14 cellular contexts compared by ENCODE assay signal in the genomic region with DNA sequence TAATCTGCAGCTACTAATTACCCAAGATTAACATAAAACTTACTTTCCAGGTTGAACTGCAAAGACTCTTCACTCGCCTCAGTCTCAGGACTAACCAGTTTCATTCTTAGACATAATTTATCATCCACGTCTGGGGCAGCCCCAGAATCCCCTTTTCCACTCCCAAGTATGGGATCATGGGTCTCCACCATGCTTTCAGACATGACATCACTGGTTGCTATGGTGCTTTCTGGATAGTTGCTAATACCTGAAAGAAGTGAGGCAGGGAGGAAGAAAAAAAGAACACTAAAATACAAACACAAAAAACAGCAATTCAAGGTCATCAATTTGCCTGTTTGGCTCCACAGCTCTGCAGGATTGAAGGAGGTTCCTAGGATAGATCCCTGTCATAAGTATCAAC. TPM values are rescaled to one million over a fixed set of nuclear protein-coding genes. Genes with fewer than 3 reads are reported as not detected.
DNase-seq lines count a peak whose midpoint lies in the region; ATAC-seq, FAIRE-seq and TF ChIP-seq lines count a peak whose summit lies in the region.
"Had no signal": no experiment of that assay in that cellular context is flagged by ENCODE, and none has a peak within 500 bp of the region (broad histone marks: within the 10 kb centered on the region; RNA-seq: fewer than 3 reads in every experiment).

No MANE protein-coding gene starts in this region.

- intact Hi-C loops in activated CD4-positive, alpha-beta T cell treated with anti-CD3 and anti-CD28 coated beads for 36 hours (cut with DNase I, micrococcal nuclease): no loop called here
- intact Hi-C loops in lower leg skin (cut with DNase I; ENCODE audit: low total_unique reads): no loop called here

- no peak for FAIRE-seq in A549 (lab: Jason Lieb, UNC)
- FAIRE-seq: GM12891 had no signal

- H3K9me3 ChIP-seq in A549: no peaks in the 10 kb centered on the region

- no peak overlapping the region for H3K27ac Mint-ChIP-seq in activated CD4-positive, alpha-beta T cell treated with anti-CD3 and anti-CD28 coated beads for 36 hours
- H3K27ac Mint-ChIP-seq in WTC11: 0 out of 2 replicates have a peak overlapping the region, but pooled peaks have one; percentile 9
- H3K27ac Mint-ChIP-seq in memory B cell: peak overlapping the region; percentile 51
- H3K27ac Mint-ChIP-seq: B cell; CD4-positive, alpha-beta T cell had no signal

- TF ChIP-seq RAD21 in A549 (conservative IDR thresholded peaks at IDR 0.05 in 1 of 2, IDR thresholded peaks at IDR 0.05 in 1 of 2): no peak

- TF ChIP-seq POLR2A in A549 (IDR thresholded peaks at IDR 0.05; ENCODE audit: low read length) (no peak), lower leg skin (IDR thresholded peaks at IDR 0.05) (no peak)

- CTCF ChIA-PET in activated CD4-positive, alpha-beta T cell treated with anti-CD3 and anti-CD28 coated beads for 36 hours (lab: Charles Lee): no interaction called here
- CTCF ChIA-PET in A549 (lab: Yijun Ruan, JAX) (interaction anchor here (1.1 kb wide), 1 partner anchor 9 kb away, joined by 4 read pairs; no protein-coding TSS in a partner anchor), WTC11 (lab: Charles Lee) (no interaction called here)

- H3K9me3 Mint-ChIP-seq in activated CD4-positive, alpha-beta T cell treated with anti-CD3 and anti-CD28 coated beads for 36 hours (ENCODE audit: low read depth): no peaks in the 10 kb centered on the region
- no peaks in the 10 kb centered on the region for H3K9me3 Mint-ChIP-seq in WTC11
- no peaks in the 10 kb centered on the region for H3K9me3 Mint-ChIP-seq in memory B cell
- H3K9me3 Mint-ChIP-seq: CD4-positive, alpha-beta T cell had no signal

- H3K27ac ChIP-seq in A549: no peak overlapping the region
- H3K27ac ChIP-seq: GM23248 had no signal

- peaks cover 10% of the 10 kb centered on the region for H3K36me3 Mint-ChIP-seq in activated CD4-positive, alpha-beta T cell treated with anti-CD3 and anti-CD28 coated beads for 36 hours (ENCODE audit: low read depth)
- H3K36me3 Mint-ChIP-seq in WTC11 (peaks cover 37% of the 10 kb centered on the region), memory B cell (peaks cover 20% of the 10 kb centered on the region)

- no peaks in the 10 kb centered on the region for H3K27me3 Mint-ChIP-seq in activated CD4-positive, alpha-beta T cell treated with anti-CD3 and anti-CD28 coated beads for 36 hours
- no peaks in the 10 kb centered on the region for H3K27me3 Mint-ChIP-seq in WTC11 (ENCODE audit: low read depth)
- H3K27me3 Mint-ChIP-seq in memory B cell: no peaks in the 10 kb centered on the region
- H3K27me3 Mint-ChIP-seq: B cell; CD4-positive, alpha-beta T cell had no signal

- 83% methylated on average over 2 of the region's 2 CpGs for WGBS in A549 (ENCODE audit: missing lambda C conversion rate)
- WGBS in lower leg skin, 2 donors: 79 to 91% methylated on average over 2 of the region's 2 CpGs

- POLR2A ChIA-PET in activated CD4-positive, alpha-beta T cell treated with anti-CD3 and anti-CD28 coated beads for 36 hours (lab: Charles Lee): no interaction called here
- POLR2A ChIA-PET in A549 (lab: Yijun Ruan, JAX): no interaction called here
- POLR2A ChIA-PET in WTC11 (lab: Charles Lee): no interaction called here

- peaks cover 7% of the 10 kb centered on the region; the same call in 2 of the 3 replicates for H3K4me1 ChIP-seq in A549

- H3K4me3 ChIP-seq in A549 (no peak overlapping the region), lower leg skin (ENCODE audit: low read depth, poor library complexity, severe bottlenecking) (no peak overlapping the region)
- H3K4me3 ChIP-seq: GM23248 had no signal

- no peak overlapping the region for H3K4me2 ChIP-seq in A549

- H3K4me1 Mint-ChIP-seq in activated CD4-positive, alpha-beta T cell treated with anti-CD3 and anti-CD28 coated beads for 36 hours: peaks cover 15% of the 10 kb centered on the region
- H3K4me1 Mint-ChIP-seq in WTC11 (peaks cover under 1% of the 10 kb centered on the region), memory B cell (no peaks in the 10 kb centered on the region)
- H3K4me1 Mint-ChIP-seq: B cell had no signal

- TF ChIP-seq EP300 in A549 (IDR thresholded peaks at IDR 0.05): no peak

- TF ChIP-seq CTCF in A549 (IDR thresholded peaks at IDR 0.05): no peak
- no peak for TF ChIP-seq CTCF in WTC11 (IDR thresholded peaks at IDR 0.05)
- no peak for TF ChIP-seq CTCF in lower leg skin (IDR thresholded peaks at IDR 0.05)

- peak; percentile 42 for ATAC-seq in activated CD4-positive, alpha-beta T cell treated with anti-CD3 and anti-CD28 coated beads for 36 hours
- no peak for ATAC-seq in A549
- ATAC-seq in WTC11: no peak
- ATAC-seq in memory B cell (ENCODE audit: low read depth): no peak

- DNase-seq in activated CD4-positive, alpha-beta T cell treated with anti-CD3 and anti-CD28 coated beads for 36 hours: no peak
- no peak for DNase-seq in activated CD4-positive, alpha-beta T cell treated with anti-CD3 and anti-CD28 coated beads for 48 hours
- no peak for DNase-seq in A549 (ENCODE audit: low read depth in 1 of 2, low spot score in 1 of 2)
- DNase-seq in WTC11 (ENCODE audit: low spot score): no peak
- DNase-seq in memory B cell (ENCODE audit: low spot score in 2 of 2): no peak
- no peak for DNase-seq in NCI-H446 (lab: John Stamatoyannopoulos, UW)
- DNase-seq in lower leg skin (ENCODE audit: low spot score in 2 of 2): no peak
- DNase-seq: C1 segment of cervical spinal cord; CD4-positive, alpha-beta T cell; DMS79; GM23248; H7 had no signal

- no peak overlapping the region for H3K4me3 Mint-ChIP-seq in activated CD4-positive, alpha-beta T cell treated with anti-CD3 and anti-CD28 coated beads for 36 hours
- no peak overlapping the region for H3K4me3 Mint-ChIP-seq in WTC11
- no peak overlapping the region for H3K4me3 Mint-ChIP-seq in memory B cell
- H3K4me3 Mint-ChIP-seq: B cell; CD4-positive, alpha-beta T cell had no signal

TF ChIP-seq in A549, 52 proteins besides CTCF, POLR2A, EP300 and RAD21:
- TF ChIP-seq RFX5 (IDR thresholded peaks at IDR 0.05) (peak; percentile 81), JUNB (IDR thresholded peaks at IDR 0.05) (no peak)
TF ChIP-seq in A549: peak in this region for 1.

TF ChIP-seq in WTC11, 78 proteins besides CTCF, POLR2A, EP300 and RAD21 (continues in another document):
- TF ChIP-seq HMGA2 (CRISPR knock-in tag; IDR thresholded peaks at IDR 0.05) (no peak), E2F4 (CRISPR knock-in tag; IDR thresholded peaks at IDR 0.05; ENCODE audit: borderline replicate concordance, low read depth) (no peak), CREM (CRISPR knock-in tag; IDR thresholded peaks at IDR 0.05) (no peak), TCF7 (CRISPR knock-in tag; IDR thresholded peaks at IDR 0.05; ENCODE audit: low read depth) (no peak), ETV6 (CRISPR knock-in tag; IDR thresholded peaks at IDR 0.05) (no peak), ATF1 (CRISPR knock-in tag; IDR thresholded peaks at IDR 0.05) (no peak), NR3C1 (CRISPR knock-in tag; conservative IDR thresholded peaks at IDR 0.05; ENCODE audit: low read depth) (no peak), FOXP1 (CRISPR knock-in tag; IDR thresholded peaks at IDR 0.05; ENCODE audit: borderline replicate concordance) (no peak), SMAD3 (CRISPR knock-in tag; IDR thresholded peaks at IDR 0.05; ENCODE audit: borderline replicate concordance) (no peak), GTF2I (CRISPR knock-in tag; conservative IDR thresholded peaks at IDR 0.05) (no peak), ZBTB21 (CRISPR knock-in tag; IDR thresholded peaks at IDR 0.05; ENCODE audit: borderline replicate concordance) (no peak)
- TF ChIP-seq, protein P1, sequence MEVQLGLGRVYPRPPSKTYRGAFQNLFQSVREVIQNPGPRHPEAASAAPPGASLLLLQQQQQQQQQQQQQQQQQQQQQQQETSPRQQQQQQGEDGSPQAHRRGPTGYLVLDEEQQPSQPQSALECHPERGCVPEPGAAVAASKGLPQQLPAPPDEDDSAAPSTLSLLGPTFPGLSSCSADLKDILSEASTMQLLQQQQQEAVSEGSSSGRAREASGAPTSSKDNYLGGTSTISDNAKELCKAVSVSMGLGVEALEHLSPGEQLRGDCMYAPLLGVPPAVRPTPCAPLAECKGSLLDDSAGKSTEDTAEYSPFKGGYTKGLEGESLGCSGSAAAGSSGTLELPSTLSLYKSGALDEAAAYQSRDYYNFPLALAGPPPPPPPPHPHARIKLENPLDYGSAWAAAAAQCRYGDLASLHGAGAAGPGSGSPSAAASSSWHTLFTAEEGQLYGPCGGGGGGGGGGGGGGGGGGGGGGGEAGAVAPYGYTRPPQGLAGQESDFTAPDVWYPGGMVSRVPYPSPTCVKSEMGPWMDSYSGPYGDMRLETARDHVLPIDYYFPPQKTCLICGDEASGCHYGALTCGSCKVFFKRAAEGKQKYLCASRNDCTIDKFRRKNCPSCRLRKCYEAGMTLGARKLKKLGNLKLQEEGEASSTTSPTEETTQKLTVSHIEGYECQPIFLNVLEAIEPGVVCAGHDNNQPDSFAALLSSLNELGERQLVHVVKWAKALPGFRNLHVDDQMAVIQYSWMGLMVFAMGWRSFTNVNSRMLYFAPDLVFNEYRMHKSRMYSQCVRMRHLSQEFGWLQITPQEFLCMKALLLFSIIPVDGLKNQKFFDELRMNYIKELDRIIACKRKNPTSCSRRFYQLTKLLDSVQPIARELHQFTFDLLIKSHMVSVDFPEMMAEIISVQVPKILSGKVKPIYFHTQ (CRISPR knock-in tag; IDR thresholded peaks at IDR 0.05): no peak

RNA-seq across cellular contexts. Expression of gene TP53BP1, which starts 46.6 kb away (rescaled TPM):
- total RNA-seq in activated CD4-positive, alpha-beta T cell treated with anti-CD3 and anti-CD28 coated beads for 36 hours: 10 to 100 TPM; 22.4 to 23.9 TPM
- 49.8 and 56.4 TPM in 2 replicates for polyA plus RNA-seq in A549 (2011; rRNA removed)
- polyA plus RNA-seq in A549 (2012; cell fraction: cytosol; rRNA removed): 15.0 and 15.7 TPM in 2 replicates
- polyA plus RNA-seq in A549 (2012; cell fraction: nucleus; rRNA removed): 23.5 and 30.8 TPM in 2 replicates
- polyA plus RNA-seq in A549 (2017; fragmentation: RNase III; extraction: RNeasy Plus Mini Kit Qiagen cat#74134 plus additional on column Dnase treatment): 20.0 to 25.6 TPM (median 25.0 TPM) in 3 replicates
- polyA minus RNA-seq in A549 (2011; rRNA and poly(A)+ RNA removed): 66.5 and 99.2 TPM in 2 replicates
- total RNA-seq in WTC11 (2021): 52.8 to 67.1 TPM (median 54.9 TPM) in 3 replicates
- 10 to 100 TPM; 13.0 to 17.9 (median 16.9) TPM for total RNA-seq in lower leg skin
